1 cellular context compared by ENCODE assay signal in the genomic region with DNA sequence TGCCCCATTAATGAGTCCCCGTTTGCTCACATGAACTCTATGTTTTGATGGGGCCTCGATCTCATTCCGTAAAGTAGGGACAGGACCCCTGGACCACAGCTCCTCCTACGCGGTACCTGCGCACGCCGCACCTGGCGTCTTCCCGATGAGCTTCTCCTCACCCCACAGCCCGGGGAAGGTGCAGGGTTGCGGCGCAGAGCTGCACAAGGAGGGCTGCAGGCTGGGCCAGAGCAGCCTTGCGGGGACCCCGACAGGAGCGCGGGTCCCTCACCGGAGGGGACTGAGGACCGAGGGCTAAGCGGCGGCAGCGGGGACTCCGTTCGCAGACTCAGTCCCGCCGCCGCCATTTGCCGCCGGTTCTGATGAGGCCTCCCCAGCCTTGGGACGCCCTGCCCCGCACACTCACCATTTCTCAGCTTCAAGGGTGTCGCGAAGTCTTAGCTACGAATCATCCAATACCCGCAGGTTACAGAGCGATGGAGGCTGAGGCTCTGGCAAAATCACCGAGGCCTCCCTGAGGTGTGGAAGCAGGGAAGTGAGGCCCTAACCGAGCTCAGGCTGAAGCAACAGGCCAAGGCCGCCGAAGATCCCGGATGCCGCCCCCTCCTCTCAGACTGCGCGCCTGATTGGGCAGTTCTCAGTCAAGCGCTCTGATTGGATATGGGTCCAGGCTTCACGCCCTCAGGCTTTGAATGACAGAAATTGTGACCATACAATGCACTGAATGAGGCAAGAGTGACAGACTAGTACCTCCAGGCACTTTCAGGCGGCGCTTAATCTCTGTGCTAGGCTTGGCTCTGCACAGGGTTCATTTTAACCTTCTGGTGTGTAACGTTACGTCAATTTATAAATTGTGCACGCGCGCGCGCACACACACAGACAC.
TF ChIP-seq lines count a peak whose summit lies in the region.

No MANE protein-coding gene starts in this region.

TF ChIP-seq in HepG2, 621 proteins besides CTCF, POLR2A, EP300 and RAD21 (continued from another document and continues in another):
- TF ChIP-seq, protein P1, sequence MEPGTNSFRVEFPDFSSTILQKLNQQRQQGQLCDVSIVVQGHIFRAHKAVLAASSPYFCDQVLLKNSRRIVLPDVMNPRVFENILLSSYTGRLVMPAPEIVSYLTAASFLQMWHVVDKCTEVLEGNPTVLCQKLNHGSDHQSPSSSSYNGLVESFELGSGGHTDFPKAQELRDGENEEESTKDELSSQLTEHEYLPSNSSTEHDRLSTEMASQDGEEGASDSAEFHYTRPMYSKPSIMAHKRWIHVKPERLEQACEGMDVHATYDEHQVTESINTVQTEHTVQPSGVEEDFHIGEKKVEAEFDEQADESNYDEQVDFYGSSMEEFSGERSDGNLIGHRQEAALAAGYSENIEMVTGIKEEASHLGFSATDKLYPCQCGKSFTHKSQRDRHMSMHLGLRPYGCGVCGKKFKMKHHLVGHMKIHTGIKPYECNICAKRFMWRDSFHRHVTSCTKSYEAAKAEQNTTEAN (CRISPR knock-in tag; conservative IDR thresholded peaks at IDR 0.05), result peak; percentile 95
- TF ChIP-seq, protein P2, sequence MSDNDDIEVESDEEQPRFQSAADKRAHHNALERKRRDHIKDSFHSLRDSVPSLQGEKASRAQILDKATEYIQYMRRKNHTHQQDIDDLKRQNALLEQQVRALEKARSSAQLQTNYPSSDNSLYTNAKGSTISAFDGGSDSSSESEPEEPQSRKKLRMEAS (IDR thresholded peaks at IDR 0.05), result peak; percentile 83
- TF ChIP-seq ZNF121 (CRISPR knock-in tag; IDR thresholded peaks at IDR 0.05) (no peak), ZNF326 (CRISPR knock-in tag; IDR thresholded peaks at IDR 0.05; ENCODE audit: borderline replicate concordance) (no peak), MYC (CRISPR knock-in tag; IDR thresholded peaks at IDR 0.05; ENCODE audit: borderline replicate concordance) (peak; percentile 70), SRSF4 (IDR thresholded peaks at IDR 0.05; ENCODE audit: low read depth, low read length, poor library complexity, severe bottlenecking) (no peak), BCL6 (CRISPR knock-in tag; IDR thresholded peaks at IDR 0.05) (no peak), KLF15 (CRISPR knock-in tag; IDR thresholded peaks at IDR 0.05; ENCODE audit: borderline replicate concordance) (no peak), GATA4 (IDR thresholded peaks at IDR 0.05; ENCODE audit: borderline replicate concordance, low read depth) (no peak), ZNF709 (CRISPR knock-in tag; IDR thresholded peaks at IDR 0.05) (peak; percentile 76; the same call in 1 of the 2 replicates), ZNF761 (CRISPR knock-in tag; conservative IDR thresholded peaks at IDR 0.05) (no peak), TSC22D2 (CRISPR knock-in tag; IDR thresholded peaks at IDR 0.05; ENCODE audit: borderline replicate concordance) (peak; percentile 68; the same call in 1 of the 2 replicates), SMARCE1 (IDR thresholded peaks at IDR 0.05; ENCODE audit: borderline replicate concordance) (no peak), TEAD3 (CRISPR knock-in tag; optimal IDR thresholded peaks at IDR 0.05; ENCODE audit: borderline replicate concordance) (peak; percentile 24), IRF2 (CRISPR knock-in tag; IDR thresholded peaks at IDR 0.05) (no peak), STAT5B (CRISPR knock-in tag; IDR thresholded peaks at IDR 0.05) (0 out of 2 replicates have a peak, but pooled peaks have one; percentile 51), MLLT10 (CRISPR knock-in tag; IDR thresholded peaks at IDR 0.05) (no peak), ZNF703 (CRISPR knock-in tag; IDR thresholded peaks at IDR 0.05; ENCODE audit: borderline replicate concordance) (no peak), RFXAP (CRISPR knock-in tag; IDR thresholded peaks at IDR 0.05; ENCODE audit: borderline replicate concordance) (0 out of 2 replicates have a peak, but pooled peaks have one; percentile 42), ZNF253 (CRISPR knock-in tag; IDR thresholded peaks at IDR 0.05; ENCODE audit: borderline replicate concordance) (no peak), CREB1 (IDR thresholded peaks at IDR 0.05) (peak; percentile 74), CREB1 (CRISPR knock-in tag; IDR thresholded peaks at IDR 0.05) (peak; percentile 48; the same call in 1 of the 2 replicates), NFE2 (CRISPR knock-in tag; IDR thresholded peaks at IDR 0.05) (no peak), ZNF775 (CRISPR knock-in tag; IDR thresholded peaks at IDR 0.05; ENCODE audit: borderline replicate concordance) (no peak), TBX3 (IDR thresholded peaks at IDR 0.05; ENCODE audit: borderline replicate concordance) (peak; percentile 80; the same call in 1 of the 2 replicates), NR2F6 (IDR thresholded peaks at IDR 0.05) (peak; percentile 22; the same call in 1 of the 2 replicates), NR2F6 (CRISPR knock-in tag; IDR thresholded peaks at IDR 0.05) (peak; percentile 53), ZNF333 (CRISPR knock-in tag; IDR thresholded peaks at IDR 0.05; ENCODE audit: borderline replicate concordance) (no peak), PLRG1 (conservative IDR thresholded peaks at IDR 0.05) (no peak), TMF1 (CRISPR knock-in tag; IDR thresholded peaks at IDR 0.05; ENCODE audit: low read depth) (peak; percentile 23; the same call in 1 of the 2 replicates), HOXA9 (CRISPR knock-in tag; IDR thresholded peaks at IDR 0.05; ENCODE audit: borderline replicate concordance) (peak; percentile 88; the same call in 1 of the 2 replicates), ZC3H13 (CRISPR knock-in tag; IDR thresholded peaks at IDR 0.05) (peak; percentile 89), TP53 (CRISPR knock-in tag; conservative IDR thresholded peaks at IDR 0.05) (no peak; the same call in 1 of the 2 replicates), TCF12 (IDR thresholded peaks at IDR 0.05) (no peak), TCF12 (CRISPR knock-in tag; IDR thresholded peaks at IDR 0.05) (no peak; the same call in 1 of the 2 replicates), ZNF7 (CRISPR knock-in tag; IDR thresholded peaks at IDR 0.05) (no peak), SRSF1 (optimal IDR thresholded peaks at IDR 0.05; ENCODE audit: low read depth, low read length) (peak; percentile 58), SIN3B (IDR thresholded peaks at IDR 0.05; ENCODE audit: low read length) (no peak), MED1 (CRISPR knock-in tag; IDR thresholded peaks at IDR 0.05) (peak; percentile 55), ZNF138 (CRISPR knock-in tag; IDR thresholded peaks at IDR 0.05; ENCODE audit: low read depth) (0 out of 2 replicates have a peak, but pooled peaks have one; percentile 16), ELF3 (CRISPR knock-in tag; IDR thresholded peaks at IDR 0.05) (0 out of 2 replicates have a peak, but pooled peaks have one; percentile 23), ZNF550 (CRISPR knock-in tag; IDR thresholded peaks at IDR 0.05; ENCODE audit: borderline replicate concordance) (no peak)
- TF ChIP-seq, protein P3, sequence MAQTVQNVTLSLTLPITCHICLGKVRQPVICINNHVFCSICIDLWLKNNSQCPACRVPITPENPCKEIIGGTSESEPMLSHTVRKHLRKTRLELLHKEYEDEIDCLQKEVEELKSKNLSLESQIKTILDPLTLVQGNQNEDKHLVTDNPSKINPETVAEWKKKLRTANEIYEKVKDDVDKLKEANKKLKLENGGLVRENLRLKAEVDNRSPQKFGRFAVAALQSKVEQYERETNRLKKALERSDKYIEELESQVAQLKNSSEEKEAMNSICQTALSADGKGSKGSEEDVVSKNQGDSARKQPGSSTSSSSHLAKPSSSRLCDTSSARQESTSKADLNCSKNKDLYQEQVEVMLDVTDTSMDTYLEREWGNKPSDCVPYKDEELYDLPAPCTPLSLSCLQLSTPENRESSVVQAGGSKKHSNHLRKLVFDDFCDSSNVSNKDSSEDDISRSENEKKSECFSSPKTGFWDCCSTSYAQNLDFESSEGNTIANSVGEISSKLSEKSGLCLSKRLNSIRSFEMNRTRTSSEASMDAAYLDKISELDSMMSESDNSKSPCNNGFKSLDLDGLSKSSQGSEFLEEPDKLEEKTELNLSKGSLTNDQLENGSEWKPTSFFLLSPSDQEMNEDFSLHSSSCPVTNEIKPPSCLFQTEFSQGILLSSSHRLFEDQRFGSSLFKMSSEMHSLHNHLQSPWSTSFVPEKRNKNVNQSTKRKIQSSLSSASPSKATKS (CRISPR knock-in tag; IDR thresholded peaks at IDR 0.05), result no peak
- TF ChIP-seq, protein P4, sequence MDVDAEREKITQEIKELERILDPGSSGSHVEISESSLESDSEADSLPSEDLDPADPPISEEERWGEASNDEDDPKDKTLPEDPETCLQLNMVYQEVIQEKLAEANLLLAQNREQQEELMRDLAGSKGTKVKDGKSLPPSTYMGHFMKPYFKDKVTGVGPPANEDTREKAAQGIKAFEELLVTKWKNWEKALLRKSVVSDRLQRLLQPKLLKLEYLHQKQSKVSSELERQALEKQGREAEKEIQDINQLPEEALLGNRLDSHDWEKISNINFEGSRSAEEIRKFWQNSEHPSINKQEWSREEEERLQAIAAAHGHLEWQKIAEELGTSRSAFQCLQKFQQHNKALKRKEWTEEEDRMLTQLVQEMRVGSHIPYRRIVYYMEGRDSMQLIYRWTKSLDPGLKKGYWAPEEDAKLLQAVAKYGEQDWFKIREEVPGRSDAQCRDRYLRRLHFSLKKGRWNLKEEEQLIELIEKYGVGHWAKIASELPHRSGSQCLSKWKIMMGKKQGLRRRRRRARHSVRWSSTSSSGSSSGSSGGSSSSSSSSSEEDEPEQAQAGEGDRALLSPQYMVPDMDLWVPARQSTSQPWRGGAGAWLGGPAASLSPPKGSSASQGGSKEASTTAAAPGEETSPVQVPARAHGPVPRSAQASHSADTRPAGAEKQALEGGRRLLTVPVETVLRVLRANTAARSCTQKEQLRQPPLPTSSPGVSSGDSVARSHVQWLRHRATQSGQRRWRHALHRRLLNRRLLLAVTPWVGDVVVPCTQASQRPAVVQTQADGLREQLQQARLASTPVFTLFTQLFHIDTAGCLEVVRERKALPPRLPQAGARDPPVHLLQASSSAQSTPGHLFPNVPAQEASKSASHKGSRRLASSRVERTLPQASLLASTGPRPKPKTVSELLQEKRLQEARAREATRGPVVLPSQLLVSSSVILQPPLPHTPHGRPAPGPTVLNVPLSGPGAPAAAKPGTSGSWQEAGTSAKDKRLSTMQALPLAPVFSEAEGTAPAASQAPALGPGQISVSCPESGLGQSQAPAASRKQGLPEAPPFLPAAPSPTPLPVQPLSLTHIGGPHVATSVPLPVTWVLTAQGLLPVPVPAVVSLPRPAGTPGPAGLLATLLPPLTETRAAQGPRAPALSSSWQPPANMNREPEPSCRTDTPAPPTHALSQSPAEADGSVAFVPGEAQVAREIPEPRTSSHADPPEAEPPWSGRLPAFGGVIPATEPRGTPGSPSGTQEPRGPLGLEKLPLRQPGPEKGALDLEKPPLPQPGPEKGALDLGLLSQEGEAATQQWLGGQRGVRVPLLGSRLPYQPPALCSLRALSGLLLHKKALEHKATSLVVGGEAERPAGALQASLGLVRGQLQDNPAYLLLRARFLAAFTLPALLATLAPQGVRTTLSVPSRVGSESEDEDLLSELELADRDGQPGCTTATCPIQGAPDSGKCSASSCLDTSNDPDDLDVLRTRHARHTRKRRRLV (CRISPR knock-in tag; IDR thresholded peaks at IDR 0.05), result 0 out of 2 replicates have a peak, but pooled peaks have one; percentile 55
- TF ChIP-seq, protein P5, sequence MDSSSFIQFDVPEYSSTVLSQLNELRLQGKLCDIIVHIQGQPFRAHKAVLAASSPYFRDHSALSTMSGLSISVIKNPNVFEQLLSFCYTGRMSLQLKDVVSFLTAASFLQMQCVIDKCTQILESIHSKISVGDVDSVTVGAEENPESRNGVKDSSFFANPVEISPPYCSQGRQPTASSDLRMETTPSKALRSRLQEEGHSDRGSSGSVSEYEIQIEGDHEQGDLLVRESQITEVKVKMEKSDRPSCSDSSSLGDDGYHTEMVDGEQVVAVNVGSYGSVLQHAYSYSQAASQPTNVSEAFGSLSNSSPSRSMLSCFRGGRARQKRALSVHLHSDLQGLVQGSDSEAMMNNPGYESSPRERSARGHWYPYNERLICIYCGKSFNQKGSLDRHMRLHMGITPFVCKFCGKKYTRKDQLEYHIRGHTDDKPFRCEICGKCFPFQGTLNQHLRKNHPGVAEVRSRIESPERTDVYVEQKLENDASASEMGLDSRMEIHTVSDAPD (CRISPR knock-in tag; IDR thresholded peaks at IDR 0.05), result peak; percentile 61; the same call in 1 of the 2 replicates
- TF ChIP-seq, protein P6, sequence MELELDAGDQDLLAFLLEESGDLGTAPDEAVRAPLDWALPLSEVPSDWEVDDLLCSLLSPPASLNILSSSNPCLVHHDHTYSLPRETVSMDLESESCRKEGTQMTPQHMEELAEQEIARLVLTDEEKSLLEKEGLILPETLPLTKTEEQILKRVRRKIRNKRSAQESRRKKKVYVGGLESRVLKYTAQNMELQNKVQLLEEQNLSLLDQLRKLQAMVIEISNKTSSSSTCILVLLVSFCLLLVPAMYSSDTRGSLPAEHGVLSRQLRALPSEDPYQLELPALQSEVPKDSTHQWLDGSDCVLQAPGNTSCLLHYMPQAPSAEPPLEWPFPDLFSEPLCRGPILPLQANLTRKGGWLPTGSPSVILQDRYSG (CRISPR knock-in tag; IDR thresholded peaks at IDR 0.05), result 0 out of 2 replicates have a peak, but pooled peaks have one; percentile 80
- TF ChIP-seq, protein P7, sequence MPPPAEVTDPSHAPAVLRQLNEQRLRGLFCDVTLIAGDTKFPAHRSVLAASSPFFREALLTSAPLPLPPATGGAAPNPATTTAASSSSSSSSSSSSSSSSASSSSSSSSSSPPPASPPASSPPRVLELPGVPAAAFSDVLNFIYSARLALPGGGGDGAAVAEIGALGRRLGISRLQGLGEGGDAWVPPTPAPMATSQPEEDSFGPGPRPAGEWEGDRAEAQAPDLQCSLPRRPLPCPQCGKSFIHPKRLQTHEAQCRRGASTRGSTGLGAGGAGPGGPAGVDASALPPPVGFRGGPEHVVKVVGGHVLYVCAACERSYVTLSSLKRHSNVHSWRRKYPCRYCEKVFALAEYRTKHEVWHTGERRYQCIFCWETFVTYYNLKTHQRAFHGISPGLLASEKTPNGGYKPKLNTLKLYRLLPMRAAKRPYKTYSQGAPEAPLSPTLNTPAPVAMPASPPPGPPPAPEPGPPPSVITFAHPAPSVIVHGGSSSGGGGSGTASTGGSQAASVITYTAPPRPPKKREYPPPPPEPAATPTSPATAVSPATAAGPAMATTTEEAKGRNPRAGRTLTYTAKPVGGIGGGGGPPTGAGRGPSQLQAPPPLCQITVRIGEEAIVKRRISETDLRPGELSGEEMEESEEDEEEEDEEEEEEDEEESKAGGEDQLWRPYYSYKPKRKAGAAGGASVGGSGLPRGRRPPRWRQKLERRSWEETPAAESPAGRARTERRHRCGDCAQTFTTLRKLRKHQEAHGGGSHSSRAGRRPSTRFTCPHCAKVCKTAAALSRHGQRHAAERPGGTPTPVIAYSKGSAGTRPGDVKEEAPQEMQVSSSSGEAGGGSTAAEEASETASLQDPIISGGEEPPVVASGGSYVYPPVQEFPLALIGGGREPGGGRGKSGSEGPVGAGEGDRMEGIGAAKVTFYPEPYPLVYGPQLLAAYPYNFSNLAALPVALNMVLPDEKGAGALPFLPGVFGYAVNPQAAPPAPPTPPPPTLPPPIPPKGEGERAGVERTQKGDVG (CRISPR knock-in tag; IDR thresholded peaks at IDR 0.05; ENCODE audit: borderline replicate concordance), result no peak
- TF ChIP-seq, protein P8, sequence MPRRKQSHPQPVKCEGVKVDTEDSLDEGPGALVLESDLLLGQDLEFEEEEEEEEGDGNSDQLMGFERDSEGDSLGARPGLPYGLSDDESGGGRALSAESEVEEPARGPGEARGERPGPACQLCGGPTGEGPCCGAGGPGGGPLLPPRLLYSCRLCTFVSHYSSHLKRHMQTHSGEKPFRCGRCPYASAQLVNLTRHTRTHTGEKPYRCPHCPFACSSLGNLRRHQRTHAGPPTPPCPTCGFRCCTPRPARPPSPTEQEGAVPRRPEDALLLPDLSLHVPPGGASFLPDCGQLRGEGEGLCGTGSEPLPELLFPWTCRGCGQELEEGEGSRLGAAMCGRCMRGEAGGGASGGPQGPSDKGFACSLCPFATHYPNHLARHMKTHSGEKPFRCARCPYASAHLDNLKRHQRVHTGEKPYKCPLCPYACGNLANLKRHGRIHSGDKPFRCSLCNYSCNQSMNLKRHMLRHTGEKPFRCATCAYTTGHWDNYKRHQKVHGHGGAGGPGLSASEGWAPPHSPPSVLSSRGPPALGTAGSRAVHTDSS (CRISPR knock-in tag; conservative IDR thresholded peaks at IDR 0.05), result no peak
